Comparison of ENCODE assay signal across 30 cellular contexts in genomic region chr3:129131465-129132088, GRCh38. TPM values are rescaled to one million over a fixed set of nuclear protein-coding genes. Genes with fewer than 3 reads are reported as not detected.
DNase-seq lines count a peak whose midpoint lies in the region; ATAC-seq, FAIRE-seq and TF ChIP-seq lines count a peak whose summit lies in the region.
"Had no signal": no experiment of that assay in that cellular context is flagged by ENCODE, and none has a peak within 500 bp of the region (broad histone marks: within the 10 kb centered on the region; RNA-seq: fewer than 3 reads in every experiment).

No MANE protein-coding gene starts in this region.

- no peaks in the 10 kb centered on the region for H3K9me3 ChIP-seq in right atrium auricular region
- H3K9me3 ChIP-seq in heart left ventricle, result no peaks in the 10 kb centered on the region
- H3K9me3 ChIP-seq in liver (ENCODE audit: control insufficient read depth in 4 of 4, low read length in 3 of 4), result no peaks in the 10 kb centered on the region
- H3K9me3 ChIP-seq in small intestine (ENCODE audit: control insufficient read depth, low read depth), result no peaks in the 10 kb centered on the region
- H3K9me3 ChIP-seq: BLaER1 treated with 17β-estradiol and CSF1 and Interleukin-3, amounts not matched to agents 10 nM and 100 nM; Caco-2; gastrocnemius medialis; HAP-1; SK-N-SH had no signal

- TF ChIP-seq CTCF in right atrium auricular region (IDR thresholded peaks at IDR 0.05), result no peak
- no peak for TF ChIP-seq CTCF in heart left ventricle (IDR thresholded peaks at IDR 0.05)
- no peak for TF ChIP-seq CTCF in VCaP (conservative IDR thresholded peaks at IDR 0.05)
- no peak for TF ChIP-seq CTCF in liver (IDR thresholded peaks at IDR 0.05; ENCODE audit: low read depth, low read length, missing input control)

- DNase-seq in right atrium auricular region (ENCODE audit: low spot score) (no peak), heart left ventricle (no peak), small intestine (no peak), GM19239 (ENCODE audit: insufficient read length, low spot score) (no peak)
- DNase-seq in stimulated activated naive CD8-positive, alpha-beta T cell treated with anti-CD3 and anti-CD28 coated beads, Interleukin-15, amount 100 ng/mL, for 72 hours, result no peak
- DNase-seq: activated T-cell treated with anti-CD3 and anti-CD28 coated beads, Interleukin-2, amount 50 U/mL, for 1 hour; brain microvascular endothelial cell; Caco-2; DMS53; gastrocnemius medialis; mesenchymal stem cell; MV-4-11; NCI-H1436; NCI-H2081; NCI-H2227 treated with DMSO at 0.1 percent for 48 hours; NCI-H526 treated with DMSO at 0.1 percent for 48 hours; NK-92 treated with Interleukin-12 subunit alpha and Interleukin-12 subunit beta, amount 100 ng/mL, for 24 hours; PC-9; SK-N-SH; stimulated activated CD4-positive, alpha-beta T cell treated with anti-CD3 and anti-CD28 coated beads, Interleukin-12 subunit alpha, Interleukin-12 subunit beta, amount 100 ng/mL, for 4 hours; stimulated activated CD4-positive, alpha-beta T cell treated with anti-CD3 and anti-CD28 coated beads, Interleukin-2, amount 100 ng/mL, for 48 hours; substantia nigra had no signal

- no peak overlapping the region for H3K9ac ChIP-seq in liver (ENCODE audit: low read depth in 1 of 2, low read length in 2 of 2)
- H3K9ac ChIP-seq: SK-N-SH had no signal

- TF ChIP-seq POLR2A in heart left ventricle (IDR thresholded peaks at IDR 0.05), result no peak

- peak overlapping the region; percentile 33 for H3K27ac ChIP-seq in right atrium auricular region
- no peak overlapping the region for H3K27ac ChIP-seq in heart left ventricle
- peak overlapping the region; percentile 79 for H3K27ac ChIP-seq in VCaP
- no peak overlapping the region for H3K27ac ChIP-seq in liver (ENCODE audit: low read depth in 1 of 2, low read length in 2 of 2)
- H3K27ac ChIP-seq in small intestine (ENCODE audit: low read depth in 1 of 2, low read length in 1 of 2), result no peak overlapping the region
- H3K27ac ChIP-seq: BLaER1 treated with 17β-estradiol and CSF1 and Interleukin-3, amounts not matched to agents 10 nM and 100 nM; brain microvascular endothelial cell; gastrocnemius medialis; hepatocyte; PC-9 had no signal

- peak overlapping the region; percentile 28 to 84 for H3K27ac Mint-ChIP-seq in stimulated activated naive CD8-positive, alpha-beta T cell treated with anti-CD3 and anti-CD28 coated beads, Interleukin-15, amount 100 ng/mL, for 72 hours
- H3K27ac Mint-ChIP-seq: T-helper 2 cell treated with Interferon-gamma antibody and Interleukin-4, amounts not matched to agents 5 μg/mL and 100 μg/mL, for 36 hours; type B pancreatic cell had no signal

- H3K4me1 ChIP-seq in right atrium auricular region, result peaks cover 0 to 13% of the 10 kb centered on the region in 2 donors
- peaks cover 0 to 6% (median 0%) of the 10 kb centered on the region in 12 donors for H3K4me1 ChIP-seq in heart left ventricle
- peaks cover 0 to 15% (median 11%) of the 10 kb centered on the region in 4 donors for H3K4me1 ChIP-seq in liver (ENCODE audit: control insufficient read depth in 4 of 4, insufficient read depth in 4 of 4, low read length in 3 of 4)
- H3K4me1 ChIP-seq in small intestine (ENCODE audit: control insufficient read depth in 2 of 2, insufficient read depth in 1 of 2, low read depth in 1 of 2, low read length in 1 of 2), result no peaks in the 10 kb centered on the region
- H3K4me1 ChIP-seq: Caco-2, gastrocnemius medialis, HAP-1 had no signal

- H3K36me3 ChIP-seq in right atrium auricular region (peaks cover 72% of the 10 kb centered on the region), heart left ventricle (peaks cover 0 to 100% (median 90%) of the 10 kb centered on the region in 9 donors), liver (ENCODE audit: control insufficient read depth in 4 of 4, insufficient read depth in 3 of 4, low read depth in 1 of 4, low read length in 3 of 4) (peaks cover 23 to 73% (median 44%) of the 10 kb centered on the region in 4 donors), small intestine (ENCODE audit: control insufficient read depth in 2 of 2, insufficient read depth in 2 of 2, low read length in 2 of 2) (peaks cover 18 to 28% of the 10 kb centered on the region in 2 donors)

- intact Hi-C loops in heart left ventricle (cut with DNase I), result no loop called here

- no peak overlapping the region for H3K4me3 Mint-ChIP-seq in stimulated activated naive CD8-positive, alpha-beta T cell treated with anti-CD3 and anti-CD28 coated beads, Interleukin-15, amount 100 ng/mL, for 72 hours
- H3K4me3 Mint-ChIP-seq: T-helper 2 cell treated with Interferon-gamma antibody and Interleukin-4, amounts not matched to agents 5 μg/mL and 100 μg/mL, for 36 hours; type B pancreatic cell had no signal

- no peak for FAIRE-seq in small intestine (lab: Jason Lieb, UNC)
- FAIRE-seq in GM19239 (lab: Jason Lieb, UNC), result no peak
- FAIRE-seq: GM12892 had no signal

- WGBS in heart left ventricle, 4 donors, result 77 to 86% (median 82%) methylated on average over 2 of the region's 2 CpGs
- WGBS in liver, result 74% methylated on average over 2 of the region's 2 CpGs
- 78 to 87% (median 87%) methylated on average over 2 of the region's 2 CpGs for WGBS in small intestine, 3 donors

- no peak for ATAC-seq in heart left ventricle
- no peak for ATAC-seq in stimulated activated naive CD8-positive, alpha-beta T cell treated with anti-CD3 and anti-CD28 coated beads, Interleukin-15, amount 100 ng/mL, for 72 hours
- ATAC-seq: gastrocnemius medialis had no signal

- no peak for TF ChIP-seq RAD21 in liver (IDR thresholded peaks at IDR 0.05)

- no peaks in the 10 kb centered on the region for H3K9me3 Mint-ChIP-seq in stimulated activated naive CD8-positive, alpha-beta T cell treated with anti-CD3 and anti-CD28 coated beads, Interleukin-15, amount 100 ng/mL, for 72 hours
- H3K9me3 Mint-ChIP-seq: T-helper 2 cell treated with Interferon-gamma antibody and Interleukin-4, amounts not matched to agents 5 μg/mL and 100 μg/mL, for 36 hours; type B pancreatic cell had no signal

- no peaks in the 10 kb centered on the region for H3K27me3 Mint-ChIP-seq in stimulated activated naive CD8-positive, alpha-beta T cell treated with anti-CD3 and anti-CD28 coated beads, Interleukin-15, amount 100 ng/mL, for 72 hours
- H3K27me3 Mint-ChIP-seq: type B pancreatic cell had no signal

- H3K4me3 ChIP-seq in right atrium auricular region, result no peak overlapping the region
- H3K4me3 ChIP-seq in heart left ventricle, result no peak overlapping the region
- no peak overlapping the region for H3K4me3 ChIP-seq in liver (ENCODE audit: low read depth in 1 of 3, low read length in 3 of 3)
- H3K4me3 ChIP-seq in small intestine (ENCODE audit: low read depth in 1 of 2, low read length in 2 of 2), result no peak overlapping the region
- H3K4me3 ChIP-seq: BLaER1 treated with 17β-estradiol and CSF1 and Interleukin-3, amounts not matched to agents 10 nM and 100 nM; gastrocnemius medialis; HAP-1; hepatocyte; PC-9 had no signal

- H3K27me3 ChIP-seq in right atrium auricular region (no peaks in the 10 kb centered on the region), heart left ventricle (no peaks in the 10 kb centered on the region), liver (ENCODE audit: control insufficient read depth in 4 of 4, insufficient read depth in 4 of 4, low read length in 3 of 4) (no peaks in the 10 kb centered on the region), small intestine (ENCODE audit: control insufficient read depth in 2 of 2, insufficient read depth in 2 of 2, low read length in 2 of 2) (no peaks in the 10 kb centered on the region)
- H3K27me3 ChIP-seq: brain microvascular endothelial cell, gastrocnemius medialis, hepatocyte had no signal

- H3K4me1 Mint-ChIP-seq in stimulated activated naive CD8-positive, alpha-beta T cell treated with anti-CD3 and anti-CD28 coated beads, Interleukin-15, amount 100 ng/mL, for 72 hours, result peaks cover 25% of the 10 kb centered on the region

TF ChIP-seq in liver, 16 proteins besides CTCF, POLR2A, EP300 and RAD21:
- TF ChIP-seq HNF4A (conservative IDR thresholded peaks at IDR 0.05) (peak; percentile 50 to 56), YY1 (IDR thresholded peaks at IDR 0.05) (no peak), SP1 (IDR thresholded peaks at IDR 0.05) (peak; percentile 21), FOXA2 (IDR thresholded peaks at IDR 0.05) (no peak), RXRA (IDR thresholded peaks at IDR 0.05) (peak; percentile 57 to 78), JUND (IDR thresholded peaks at IDR 0.05) (peak in 1 of 2 donors; percentile 16)

RNA-seq across cellular contexts. Expression of gene RAB43, which starts 10.0 kb away (rescaled TPM):
- total RNA-seq in right atrium auricular region (1 to 10 TPM; 5.3 to 8.2 TPM), heart left ventricle (10 to 100 TPM in 1 of 9 donors, 1 to 10 TPM in 8; 1.3 to 10.3 (median 3.3) TPM), liver (10 to 100 TPM; 20.7 to 58.1 TPM)
- polyA plus RNA-seq in heart left ventricle (1 to 10 TPM; 2.4 to 4.9 TPM), liver (10 to 100 TPM; 13.4 to 32.4 TPM), small intestine (10 to 100 TPM in 1 of 3 donors, 1 to 10 TPM in 2; 3.4 to 15.0 (median 4.1) TPM)

RNA-seq across cellular contexts. Expression of gene ISY1, which starts 29.3 kb away (rescaled TPM):
- total RNA-seq in right atrium auricular region (10 to 100 TPM; 14.3 to 19.6 TPM), heart left ventricle (10 to 100 TPM; 14.9 to 31.2 (median 24.5) TPM), liver (10 to 100 TPM in 1 of 2 donors, 1 to 10 TPM in 1; 6.4 to 12.3 TPM)
- polyA plus RNA-seq in heart left ventricle (10 to 100 TPM; 16.2 to 27.0 TPM), liver (10 to 100 TPM in 1 of 2 donors, 1 to 10 TPM in 1; 8.7 to 13.2 TPM), small intestine (10 to 100 TPM; 11.2 to 27.1 (median 20.5) TPM)

RNA-seq across cellular contexts. Expression of gene CNBP, which starts 52.1 kb away (rescaled TPM):
- total RNA-seq in right atrium auricular region (100 to 1,000 TPM; 440 to 569 TPM), heart left ventricle (100 to 1,000 TPM; 388 to 743 (median 512) TPM), liver (100 to 1,000 TPM; 162 to 245 TPM)
- polyA plus RNA-seq in heart left ventricle (100 to 1,000 TPM; 376 to 501 TPM), liver (100 to 1,000 TPM; 183 to 291 TPM), small intestine (100 to 1,000 TPM; 256 to 424 (median 320) TPM)

Comparison
In these comparisons a context has a peak if more than half of its experiments do, and no peak if none do; other contexts are left out.
1. H3K27ac ChIP-seq: peak in right atrium auricular region (2 of 2) and VCaP (single experiment); none in heart left ventricle (0 of 12), liver (0 of 2) and small intestine (0 of 2).